Comparison of ENCODE assay signal across 12 cellular contexts in genomic region chr3:190092250-190092649, GRCh38. TPM values are rescaled to one million over a fixed set of nuclear protein-coding genes. Genes with fewer than 3 reads are reported as not detected.
DNase-seq lines count a peak whose midpoint lies in the region; ATAC-seq, FAIRE-seq and TF ChIP-seq lines count a peak whose summit lies in the region.
"Had no signal": no experiment of that assay in that cellular context is flagged by ENCODE, and none has a peak within 500 bp of the region (broad histone marks: within the 10 kb centered on the region; RNA-seq: fewer than 3 reads in every experiment).

No MANE protein-coding gene starts in this region.

- CTCF ChIA-PET in HepG2 (lab: Yijun Ruan, JAX; ENCODE audit: low intra/inter-chr PET ratio, low total read pairs) = no interaction called here

- no peak overlapping the region for H3K27ac Mint-ChIP-seq in activated T-helper 2 cell treated with anti-CD3 and anti-CD28 coated beads, Interferon-gamma antibody, Interleukin-2, Interleukin-4, amounts not matched to agents 10 μg/mL and 5 μg/mL and 100 μg/mL, durations not matched to agents 14 hours and 24 hours and 36 hours
- H3K27ac Mint-ChIP-seq: activated T-helper 1 cell treated with anti-CD3 and anti-CD28 coated beads, Interleukin-12 subunit alpha, Interleukin-12 subunit beta, Interleukin-2, Interleukin-4 antibody, amounts not matched to agents 30 ng/mL and 10 ng/mL and 1 ng/mL, durations not matched to agents 14 hours and 24 hours and 36 hours; natural killer cell treated with Interleukin-12 subunit alpha and Interleukin-12 subunit beta and Interleukin-15 and Interleukin-18, amount 100 ng/mL, for 72 hours had no signal

- peak; percentile 19 for TF ChIP-seq RAD21 in liver (IDR thresholded peaks at IDR 0.05)
- TF ChIP-seq RAD21 in HepG2 (CRISPR knock-in tag; IDR thresholded peaks at IDR 0.05) = no peak

- no peak for ATAC-seq in HepG2
- ATAC-seq: natural killer cell treated with Interleukin-12 subunit alpha and Interleukin-12 subunit beta and Interleukin-15 and Interleukin-18, amount 100 ng/mL, for 72 hours had no signal

- DNase-seq in HepG2 (ENCODE audit: low spot score) = no peak
- DNase-seq in amniotic epithelial cell (ENCODE audit: low read depth) = peak; percentile 83
- peak; percentile 92 for DNase-seq in iris pigment epithelial cell (ENCODE audit: low read depth)
- no peak for DNase-seq in NCI-H128 (lab: John Stamatoyannopoulos, UW; ENCODE audit: unreplicated experiment)
- no peak for DNase-seq in activated T-helper 2 cell treated with anti-CD3 and anti-CD28 coated beads, Interferon-gamma antibody, Interleukin-2, Interleukin-4, amounts not matched to agents 10 μg/mL and 5 μg/mL and 100 μg/mL, durations not matched to agents 14 hours and 24 hours and 36 hours (ENCODE audit: low spot score)
- no peak for DNase-seq in putamen (ENCODE audit: low spot score)
- DNase-seq in cerebellum (ENCODE audit: low spot score) = no peak

- no peak overlapping the region for H2AFZ ChIP-seq in HepG2 (ENCODE audit: low read length)

- H3K9ac ChIP-seq in liver (ENCODE audit: low read depth in 1 of 2, low read length in 2 of 2) = no peak overlapping the region
- H3K9ac ChIP-seq in HepG2 (ENCODE audit: insufficient read depth, low read depth, low read length) = no peak overlapping the region

- peaks cover 3% of the 10 kb centered on the region for H3K4me1 Mint-ChIP-seq in activated T-helper 2 cell treated with anti-CD3 and anti-CD28 coated beads, Interferon-gamma antibody, Interleukin-2, Interleukin-4, amounts not matched to agents 10 μg/mL and 5 μg/mL and 100 μg/mL, durations not matched to agents 14 hours and 24 hours and 36 hours (ENCODE audit: low read depth)

- H3K9me3 ChIP-seq in liver (ENCODE audit: control insufficient read depth in 4 of 4, low read length in 3 of 4) (no peaks in the 10 kb centered on the region), HepG2 (ENCODE audit: low read length) (no peaks in the 10 kb centered on the region)

- in situ Hi-C loops in HepG2 (cut with HindIII; ENCODE audit: extremely low pct_ligation_motif_present, low pct_unique_long_range_greater_than_20kb) = no loop called here

- no peaks in the 10 kb centered on the region for H4K20me1 ChIP-seq in HepG2 (ENCODE audit: insufficient read depth, low read length)

- 62% methylated on average over 2 of the region's 2 CpGs for WGBS in liver
- 29% methylated on average over 2 of the region's 2 CpGs for WGBS in HepG2 (ENCODE audit: low lambda C conversion rate)

- TF ChIP-seq CTCF in liver (IDR thresholded peaks at IDR 0.05; ENCODE audit: low read depth, low read length, missing input control) (no peak), HepG2 (CRISPR knock-in tag; IDR thresholded peaks at IDR 0.05) (no peak)

- no peak for FAIRE-seq in HepG2 (lab: Jason Lieb, UNC)

- H3K79me2 ChIP-seq in HepG2 (ENCODE audit: insufficient read depth, low read length) = no peaks in the 10 kb centered on the region

- TF ChIP-seq EP300 in HepG2 (IDR thresholded peaks at IDR 0.05; ENCODE audit: low read depth in 2 of 2, low read length in 2 of 2) = no peak
- no peak for TF ChIP-seq EP300 in HepG2 (CRISPR knock-in tag; IDR thresholded peaks at IDR 0.05; ENCODE audit: borderline replicate concordance)

- H3K36me3 Mint-ChIP-seq in activated T-helper 2 cell treated with anti-CD3 and anti-CD28 coated beads, Interferon-gamma antibody, Interleukin-2, Interleukin-4, amounts not matched to agents 10 μg/mL and 5 μg/mL and 100 μg/mL, durations not matched to agents 14 hours and 24 hours and 36 hours (ENCODE audit: low read depth) = no peaks in the 10 kb centered on the region
- H3K36me3 Mint-ChIP-seq: natural killer cell treated with Interleukin-12 subunit alpha and Interleukin-12 subunit beta and Interleukin-15 and Interleukin-18, amount 100 ng/mL, for 72 hours had no signal

- H3K27me3 ChIP-seq in liver (ENCODE audit: control insufficient read depth in 4 of 4, insufficient read depth in 4 of 4, low read length in 3 of 4) (peaks cover 0 to 5% (median 0%) of the 10 kb centered on the region in 4 donors), HepG2 (ENCODE audit: control insufficient read depth in 1 of 2, insufficient read depth in 2 of 2, low read length in 2 of 2) (no peaks in the 10 kb centered on the region)

- H3K4me1 ChIP-seq in liver (ENCODE audit: control insufficient read depth in 4 of 4, insufficient read depth in 4 of 4, low read length in 3 of 4) = no peaks in the 10 kb centered on the region
- no peaks in the 10 kb centered on the region for H3K4me1 ChIP-seq in HepG2 (ENCODE audit: insufficient read depth, low read length)

- no peak overlapping the region for H3K4me3 Mint-ChIP-seq in activated T-helper 2 cell treated with anti-CD3 and anti-CD28 coated beads, Interferon-gamma antibody, Interleukin-2, Interleukin-4, amounts not matched to agents 10 μg/mL and 5 μg/mL and 100 μg/mL, durations not matched to agents 14 hours and 24 hours and 36 hours (ENCODE audit: low read depth)
- H3K4me3 Mint-ChIP-seq: activated T-helper 1 cell treated with anti-CD3 and anti-CD28 coated beads, Interleukin-12 subunit alpha, Interleukin-12 subunit beta, Interleukin-2, Interleukin-4 antibody, amounts not matched to agents 30 ng/mL and 10 ng/mL and 1 ng/mL, durations not matched to agents 14 hours and 24 hours and 36 hours; natural killer cell treated with Interleukin-12 subunit alpha and Interleukin-12 subunit beta and Interleukin-15 and Interleukin-18, amount 100 ng/mL, for 72 hours had no signal

- no peak overlapping the region for H3K4me2 ChIP-seq in HepG2 (ENCODE audit: low read depth, low read length)

- BruUV-seq in HepG2 (replicated peaks; lab: Mats Ljungman, UMichigan) = no TSS peak

- H3K36me3 ChIP-seq in liver (ENCODE audit: control insufficient read depth in 4 of 4, insufficient read depth in 3 of 4, low read depth in 1 of 4, low read length in 3 of 4) (no peaks in the 10 kb centered on the region), HepG2 (replicated peaks in 1 of 2; ENCODE audit: control insufficient read depth in 1 of 2, insufficient read depth in 2 of 2, low read length in 2 of 2) (no peaks in the 10 kb centered on the region)

- H3K27me3 Mint-ChIP-seq in activated T-helper 2 cell treated with anti-CD3 and anti-CD28 coated beads, Interferon-gamma antibody, Interleukin-2, Interleukin-4, amounts not matched to agents 10 μg/mL and 5 μg/mL and 100 μg/mL, durations not matched to agents 14 hours and 24 hours and 36 hours (ENCODE audit: low read depth) = peaks cover 14% of the 10 kb centered on the region

- no peak for TF ChIP-seq POLR2A in HepG2 (IDR thresholded peaks at IDR 0.05; ENCODE audit: insufficient read depth in 1 of 2, low read depth in 2 of 2, low read length in 2 of 2)

- POLR2A ChIA-PET in HepG2 (lab: Yijun Ruan, JAX) = no interaction called here

- H3K4me3 ChIP-seq in liver (ENCODE audit: low read depth in 1 of 3, low read length in 3 of 3) = no peak overlapping the region
- H3K4me3 ChIP-seq in HepG2 (replicated peaks in 1 of 3; ENCODE audit: insufficient read depth in 1 of 3, low read depth in 2 of 3, low read length in 3 of 3) = no peak overlapping the region

- intact Hi-C loops in HepG2 (cut with micrococcal nuclease; ENCODE audit: unreplicated experiment) = no loop called here
- intact Hi-C loops in activated T-helper 2 cell treated with anti-CD3 and anti-CD28 coated beads, Interferon-gamma antibody, Interleukin-2, Interleukin-4, amounts not matched to agents 10 μg/mL and 5 μg/mL and 100 μg/mL, durations not matched to agents 14 hours and 24 hours and 36 hours (cut with micrococcal nuclease) = no loop called here

- H3K27ac ChIP-seq in liver (ENCODE audit: low read depth in 1 of 2, low read length in 2 of 2) (peak overlapping the region in 1 of 2 donors; percentile 1), HepG2 (ENCODE audit: extremely low read length, insufficient read depth, low read length) (no peak overlapping the region)
- H3K27ac ChIP-seq: C4-2B, epithelial cell of prostate had no signal

- no peaks in the 10 kb centered on the region for H3K9me3 Mint-ChIP-seq in activated T-helper 2 cell treated with anti-CD3 and anti-CD28 coated beads, Interferon-gamma antibody, Interleukin-2, Interleukin-4, amounts not matched to agents 10 μg/mL and 5 μg/mL and 100 μg/mL, durations not matched to agents 14 hours and 24 hours and 36 hours
- H3K9me3 Mint-ChIP-seq: activated T-helper 1 cell treated with anti-CD3 and anti-CD28 coated beads, Interleukin-12 subunit alpha, Interleukin-12 subunit beta, Interleukin-2, Interleukin-4 antibody, amounts not matched to agents 30 ng/mL and 10 ng/mL and 1 ng/mL, durations not matched to agents 14 hours and 24 hours and 36 hours had no signal

TF ChIP-seq in liver, 16 proteins besides CTCF, POLR2A, EP300 and RAD21 (continues in another document):
- TF ChIP-seq JUND (IDR thresholded peaks at IDR 0.05) = peak; percentile 38 to 63

TF ChIP-seq in HepG2, 621 proteins besides CTCF, POLR2A, EP300 and RAD21 (continues in another document):
- no peak for TF ChIP-seq ZNF256 (CRISPR knock-in tag; conservative IDR thresholded peaks at IDR 0.05)

RNA-seq across cellular contexts. Expression of gene P3H2, which starts 28.4 kb away (rescaled TPM):
- total RNA-seq in liver (1 to 10 TPM; 3.7 to 6.9 TPM), HepG2 (2016; rRNA removed; fragmentation: Illumina TruSeq; extraction: Trizol) (not detected in 2 replicates), cerebellum (1.8 TPM)
- polyA plus RNA-seq in liver (1 to 10 TPM; 1.9 to 4.5 TPM), HepG2 (2011; rRNA removed) (not detected in 2 replicates)
- not detected in 2 replicates for total RNA-seq in HepG2 (2016; cell fraction: cytosol; rRNA removed; fragmentation: Illumina TruSeq; extraction: Trizol; ENCODE audit: low read depth)
- not detected in 2 replicates for total RNA-seq in HepG2 (2016; cell fraction: insoluble cytoplasmic fraction; rRNA removed; fragmentation: Illumina TruSeq; extraction: Trizol)
- total RNA-seq in HepG2 (2016; cell fraction: membrane; rRNA removed; fragmentation: Illumina TruSeq; extraction: Trizol) = not detected in 2 replicates
- not detected in 2 replicates for total RNA-seq in HepG2 (2016; cell fraction: nucleus; rRNA removed; fragmentation: Illumina TruSeq; extraction: Trizol)
- 0.11 TPM in 1 of 2 replicates, not detected in the other for polyA plus RNA-seq in HepG2 (2011; cell fraction: cytosol; rRNA removed)
- not detected in 2 replicates for polyA plus RNA-seq in HepG2 (2011; cell fraction: nucleus; rRNA removed)
- not detected in 2 replicates for polyA plus RNA-seq in HepG2 (2012)
- polyA plus RNA-seq in HepG2 (2016; cell fraction: cytosol; fragmentation: Illumina TruSeq; extraction: Trizol; ENCODE audit: low read depth) = not detected in 2 replicates
- not detected in 2 replicates for polyA plus RNA-seq in HepG2 (2016; cell fraction: insoluble cytoplasmic fraction; fragmentation: Illumina TruSeq; extraction: Trizol; ENCODE audit: low read depth)
- polyA plus RNA-seq in HepG2 (2016; cell fraction: membrane; fragmentation: Illumina TruSeq; extraction: Trizol; ENCODE audit: low read depth) = not detected in 2 replicates
- polyA plus RNA-seq in HepG2 (2016; cell fraction: nucleus; fragmentation: Illumina TruSeq; extraction: Trizol; ENCODE audit: insufficient read depth, low read depth) = not detected in 2 replicates
- polyA minus RNA-seq in HepG2 (2011; rRNA and poly(A)+ RNA removed; ENCODE audit: low replicate concordance) = not detected in 2 replicates
- not detected in 2 replicates for polyA minus RNA-seq in HepG2 (2011; cell fraction: cytosol; rRNA and poly(A)+ RNA removed)
- polyA minus RNA-seq in HepG2 (2011; cell fraction: nucleus; rRNA and poly(A)+ RNA removed) = not detected in 2 replicates
- total RNA-seq in activated T-helper 2 cell treated with anti-CD3 and anti-CD28 coated beads, Interferon-gamma antibody, Interleukin-2, Interleukin-4, amounts not matched to agents 10 μg/mL and 5 μg/mL and 100 μg/mL, durations not matched to agents 14 hours and 24 hours and 36 hours = not detected in 2 replicates
- total RNA-seq: activated T-helper 1 cell treated with anti-CD3 and anti-CD28 coated beads, Interleukin-12 subunit alpha, Interleukin-12 subunit beta, Interleukin-2, Interleukin-4 antibody, amounts not matched to agents 30 ng/mL and 10 ng/mL and 1 ng/mL, durations not matched to agents 14 hours and 24 hours and 36 hours; natural killer cell treated with Interleukin-12 subunit alpha and Interleukin-12 subunit beta and Interleukin-15 and Interleukin-18, amount 100 ng/mL, for 72 hours had no signal

Comparison
In these comparisons a context has a peak if more than half of its experiments do, and no peak if none do; other contexts are left out.
1. DNase-seq: peak in amniotic epithelial cell (single experiment) and iris pigment epithelial cell (single experiment); none in HepG2 (single experiment), NCI-H128 (single experiment), activated T-helper 2 cell treated with anti-CD3 and anti-CD28 coated beads, Interferon-gamma antibody, Interleukin-2, Interleukin-4, amounts not matched to agents 10 μg/mL and 5 μg/mL and 100 μg/mL, durations not matched to agents 14 hours and 24 hours and 36 hours (single experiment), putamen (single experiment) and cerebellum (single experiment).